8 cellular contexts compared by ENCODE assay signal in the genomic region with DNA sequence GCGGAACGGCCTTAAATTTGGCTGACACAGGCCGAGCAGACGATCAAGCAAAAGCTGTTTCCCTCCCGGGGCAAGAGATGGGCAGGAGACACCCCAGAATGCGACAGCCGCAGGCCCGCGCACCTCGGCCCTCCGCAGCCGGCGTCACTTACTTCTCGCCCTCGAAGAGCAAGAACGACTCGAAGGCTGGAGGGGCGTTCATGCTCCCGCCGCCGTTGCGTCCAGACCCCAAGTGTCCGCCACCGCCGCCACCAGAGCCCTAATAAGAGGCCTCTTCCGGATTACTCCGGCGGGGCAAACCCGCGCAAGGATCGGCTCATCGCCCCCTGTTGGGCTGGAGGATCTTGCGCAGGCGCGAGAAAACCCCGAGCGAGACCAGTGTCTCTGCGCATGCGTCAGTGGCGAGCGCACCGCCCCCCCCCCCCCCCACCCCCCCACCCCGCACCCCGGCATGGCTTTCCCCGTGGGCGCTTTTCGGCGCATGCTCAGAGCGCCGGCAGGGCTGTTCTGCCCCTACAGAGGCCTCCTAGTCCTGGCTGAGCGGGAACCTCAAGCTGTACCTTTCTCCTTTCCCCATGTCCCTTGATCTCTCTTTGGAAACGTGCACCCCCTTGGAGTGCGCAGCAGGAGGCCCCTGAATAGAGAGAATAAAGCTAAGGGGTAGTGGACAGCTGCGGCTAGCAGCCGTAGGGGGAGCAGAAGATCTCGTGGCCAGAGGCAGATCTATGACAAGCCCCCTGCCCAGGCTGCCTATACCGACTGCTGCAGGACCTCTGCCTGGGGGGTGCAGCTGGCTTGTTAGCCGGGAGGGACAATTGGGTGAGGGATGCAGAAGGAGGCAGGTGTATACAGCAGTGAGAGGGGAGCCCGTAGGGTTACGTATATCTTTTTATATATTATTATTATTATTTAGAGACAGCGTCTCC. TPM values are rescaled to one million over a fixed set of nuclear protein-coding genes. Genes with fewer than 3 reads are reported as not detected.
DNase-seq lines count a peak whose midpoint lies in the region; ATAC-seq and TF ChIP-seq lines count a peak whose summit lies in the region.
"Not testable (repeated sequence)": the region's sequence is repeated elsewhere in the genome, so short reads cannot be mapped to it uniquely, and the experiment has no call there.

Gene POLR2J3 (minus strand): TSS at position 264 of the 926 bp plus-strand sequence. CDS start 62 bp downstream, at position 202.

- H3K4me1 ChIP-seq in adipocyte (ENCODE audit: control insufficient read depth, insufficient read depth, low read length); neuron (ENCODE audit: insufficient read depth, low read length): not testable (repeated sequence)

- peak within 1 kb of the TSS; percentile 85 for H3K9ac ChIP-seq in adipocyte (ENCODE audit: low read length)

- not testable (repeated sequence) for H3K27me3 ChIP-seq in adipocyte (replicated peaks; ENCODE audit: control insufficient read depth, insufficient read depth, low read length); neuron (ENCODE audit: insufficient read depth, low read length)

- H3K27ac Mint-ChIP-seq in Calu3 (ENCODE audit: unreplicated experiment) = not testable (repeated sequence)

- ATAC-seq in GM21381 (IDR thresholded peaks at IDR 0.05; ENCODE audit: unreplicated experiment) (peak; percentile 95), HG03442 (IDR thresholded peaks at IDR 0.05; ENCODE audit: unreplicated experiment) (peak; percentile 94)

- H3K4me3 Mint-ChIP-seq in Calu3 (ENCODE audit: low read depth, unreplicated experiment) = peak within 1 kb of the TSS; percentile 65

- not testable (repeated sequence) for H3K36me3 Mint-ChIP-seq in Calu3 (ENCODE audit: insufficient read depth, unreplicated experiment)

- peak within 1 kb of the TSS; percentile 81 for H3K4me3 ChIP-seq in adipocyte (ENCODE audit: low read length)
- peak within 1 kb of the TSS; percentile 49 for H3K4me3 ChIP-seq in neuron (ENCODE audit: low read length)

- H2AFZ ChIP-seq in neuron (ENCODE audit: low read depth, low read length) = not testable (repeated sequence)

- not testable (repeated sequence) for H3K4me1 Mint-ChIP-seq in Calu3 (ENCODE audit: low read depth, unreplicated experiment)

- H3K9me3 ChIP-seq in adipocyte (ENCODE audit: control insufficient read depth, low read length); neuron (ENCODE audit: low read length): not testable (repeated sequence)

- not testable (repeated sequence) for H3K36me3 ChIP-seq in adipocyte (ENCODE audit: control insufficient read depth, insufficient read depth, low read length, severe bottlenecking); neuron (ENCODE audit: insufficient read depth, low read length)

- not testable (repeated sequence) for H3K9me3 Mint-ChIP-seq in Calu3 (ENCODE audit: low read depth, unreplicated experiment)

- DNase-seq in Calu3 = peak; percentile 96
- peak; percentile 91 to 100 (median 98) for DNase-seq in T-helper 2 cell
- DNase-seq in adipocyte (ENCODE audit: low read depth) = peak; percentile 97
- peak; percentile 51 to 100 (median 96) for DNase-seq in head of caudate nucleus
- peak; percentile 92 for DNase-seq in stimulated activated CD8-positive, alpha-beta memory T cell treated with anti-CD3 and anti-CD28 coated beads, Interleukin-4, amount 100 ng/mL, for 24 hours (ENCODE audit: low read depth)

- H3K27me3 Mint-ChIP-seq in Calu3 (ENCODE audit: unreplicated experiment) = not testable (repeated sequence)

- intact Hi-C loops in Calu3 (cut with micrococcal nuclease; ENCODE audit: unreplicated experiment); head of caudate nucleus (cut with DNase I): not testable (repeated sequence)

- CTCF ChIA-PET in Calu3 (lab: Charles Lee) = interaction anchor here (0.6 kb wide), 1 partner anchor 93 kb away, joined by 3 read pairs; no protein-coding TSS in a partner anchor

- BruUV-seq in Calu3 (replicated peaks; lab: Mats Ljungman, UMichigan) = not testable (repeated sequence)

- peak; percentile 35 for TF ChIP-seq CTCF in Calu3 (IDR thresholded peaks at IDR 0.05; ENCODE audit: unreplicated experiment)

RNA-seq across cellular contexts. Expression of gene POLR2J3, which starts in this region (rescaled TPM):
- 48.3 and 56.6 TPM in 2 replicates for total RNA-seq in Calu3 (2022)

Comparison
In these comparisons a context has a peak if more than half of its experiments do, and no peak if none do; other contexts are left out.
1. Peak in every context shown above with its lines: DNase-seq, ATAC-seq and H3K4me3 ChIP-seq.